ENCODE assay signal across 1 cellular context in the genomic region with DNA sequence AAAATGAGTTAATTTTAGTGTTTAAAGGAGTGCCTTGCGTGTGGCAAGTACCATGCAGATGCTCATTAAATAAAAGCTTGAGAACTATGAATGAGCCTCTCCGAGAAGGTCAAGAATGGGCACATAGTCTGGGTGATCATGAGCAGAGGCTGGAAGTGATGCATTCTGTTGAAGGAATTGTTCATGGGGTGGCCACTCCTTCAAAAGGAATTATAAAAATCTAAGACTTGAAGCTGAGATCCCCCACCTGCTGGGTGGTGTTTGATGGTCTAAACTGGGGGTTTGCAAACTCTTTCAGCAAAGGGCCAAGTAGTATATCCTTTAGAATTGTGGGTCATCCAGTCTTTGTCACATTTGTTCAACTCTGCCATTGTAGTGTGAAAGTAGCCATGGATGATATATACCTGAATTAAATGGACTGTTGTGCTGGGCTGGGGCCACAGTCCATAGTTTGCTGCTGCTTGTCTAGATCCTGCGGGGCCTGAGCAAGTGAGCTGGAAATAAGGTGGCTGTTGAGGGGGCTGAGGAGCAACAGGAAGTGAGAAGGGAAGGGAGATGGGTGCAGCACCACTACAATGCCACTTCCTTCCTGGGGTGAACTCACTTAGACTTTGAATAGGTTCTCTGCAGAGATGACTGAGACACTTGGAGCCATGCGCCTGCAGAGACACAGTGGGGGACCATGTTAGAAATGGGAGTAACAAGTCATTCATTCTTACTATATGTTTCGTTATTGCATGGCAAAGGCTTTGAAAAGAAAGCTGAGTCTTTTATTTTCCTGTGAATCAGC.
TF ChIP-seq lines count a peak whose summit lies in the region.

No MANE protein-coding gene starts in this region.

TF ChIP-seq in SK-N-SH, 30 proteins besides CTCF, POLR2A, EP300 and RAD21:
- TF ChIP-seq GABPA (IDR thresholded peaks at IDR 0.05; ENCODE audit: low read depth): peak; percentile 30
- no peak for TF ChIP-seq MXI1 (IDR thresholded peaks at IDR 0.05; ENCODE audit: low read depth, low read length)
TF ChIP-seq in SK-N-SH: peak in this region for 1.
